Comparison of ENCODE assay signal across 8 cellular contexts in the genomic region with DNA sequence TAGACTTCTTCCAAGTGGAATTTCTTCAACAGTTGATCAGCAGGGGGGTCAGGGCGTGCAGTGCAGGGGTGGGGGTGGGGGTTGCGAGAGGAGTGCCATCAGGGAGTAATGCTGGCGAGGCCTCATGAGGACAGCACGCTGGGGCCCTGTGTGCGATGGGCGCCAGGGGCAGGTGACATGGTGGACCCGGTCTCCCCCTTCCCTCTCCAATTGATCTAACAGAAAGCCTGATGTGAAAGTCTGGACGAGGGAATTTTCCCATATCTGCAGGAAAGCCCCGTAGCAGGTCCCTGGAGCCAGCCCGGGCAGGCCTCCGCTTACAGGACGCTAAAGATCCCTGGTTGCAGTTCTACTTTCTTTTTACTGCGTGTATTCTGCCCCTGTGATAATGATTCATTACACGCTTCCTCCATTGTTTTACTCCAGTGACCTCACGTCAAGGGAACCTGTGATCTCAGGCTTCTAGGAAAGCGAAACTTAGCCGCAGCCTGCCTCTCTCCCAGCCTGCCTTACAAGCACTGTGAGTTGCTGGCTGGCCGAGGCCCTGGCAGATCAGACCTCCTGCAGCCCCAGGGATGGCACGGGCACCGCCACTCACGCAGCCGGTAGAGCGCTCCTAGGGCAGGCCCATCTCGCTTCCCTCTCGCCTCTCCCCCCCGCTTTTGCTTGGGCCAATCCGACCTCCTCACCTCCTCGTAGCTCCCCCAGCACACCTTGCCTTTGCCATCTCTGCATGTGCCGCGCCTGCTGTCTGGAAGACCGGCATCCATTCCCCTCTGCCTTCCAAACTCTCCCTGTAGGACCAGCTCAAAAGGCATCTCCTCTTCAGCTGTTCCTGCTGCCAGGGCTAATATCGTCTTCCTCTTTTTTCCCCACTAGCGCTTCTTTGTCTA. TPM values are rescaled to one million over a fixed set of nuclear protein-coding genes. Genes with fewer than 3 reads are reported as not detected.
A peak's percentile ranks its signal among the peaks of the same experiment; 100 is the strongest.
DNase-seq lines count a peak whose midpoint lies in the region; ATAC-seq and TF ChIP-seq lines count a peak whose summit lies in the region.

No MANE protein-coding gene starts in this region.

- H3K4me1 ChIP-seq in A673 (ENCODE audit: insufficient read depth, low read length, poor library complexity, severe bottlenecking) (peaks cover 12% of the 10 kb centered on the region), OCI-LY7 (ENCODE audit: insufficient read depth, low read length, poor library complexity, severe bottlenecking) (no peaks in the 10 kb centered on the region), foreskin keratinocyte (peaks cover 4% of the 10 kb centered on the region), parathyroid adenoma (no peaks in the 10 kb centered on the region), thyroid gland (peaks cover 0 to 3% of the 10 kb centered on the region in 2 donors)

- peak overlapping the region; percentile 53 for H3K4me2 ChIP-seq in OCI-LY7 (ENCODE audit: low read length)
- peak overlapping the region; percentile 49 for H3K4me2 ChIP-seq in parathyroid adenoma (ENCODE audit: low read length)

- H3K36me3 ChIP-seq in A673 (ENCODE audit: insufficient read depth, low read length, poor library complexity, severe bottlenecking) (no peaks in the 10 kb centered on the region), OCI-LY7 (ENCODE audit: insufficient read depth, low read length) (no peaks in the 10 kb centered on the region), parathyroid adenoma (ENCODE audit: control insufficient read depth, insufficient read depth, low read length) (no peaks in the 10 kb centered on the region), thyroid gland (no peaks in the 10 kb centered on the region)

- CTCF ChIA-PET in A673 (lab: Charles Lee) (no interaction called here), OCI-LY7 (lab: Charles Lee; ENCODE audit: unreplicated experiment) (no interaction called here)

- DNase-seq in A673 (ENCODE audit: low spot score): peak; percentile 23
- DNase-seq in OCI-LY7 (ENCODE audit: low spot score): peak; percentile 5
- DNase-seq in activated T-helper 9 cell treated with anti-CD3 and anti-CD28 coated beads, Interleukin-2, amount 50 U/mL, for 16 hours (ENCODE audit: low read depth): peak; percentile 70
- DNase-seq in foreskin keratinocyte: peak; percentile 93 to 96
- DNase-seq in thyroid gland: peak; percentile 68 to 76

- WGBS in thyroid gland, 2 donors: 26 to 30% methylated on average over 33 of the region's 33 CpGs

- no peaks in the 10 kb centered on the region for H3K9me2 ChIP-seq in OCI-LY7 (ENCODE audit: insufficient read depth, low read length)

- POLR2A ChIA-PET in A673 (lab: Charles Lee; ENCODE audit: low non-redundant PET) (interaction anchor here (0.5 kb wide), 1 partner anchor 53 kb away, joined by 15 read pairs; no protein-coding TSS in a partner anchor), OCI-LY7 (lab: Charles Lee) (no interaction called here)

- H3K79me2 ChIP-seq in OCI-LY7 (ENCODE audit: insufficient read depth, low read depth, low read length) (no peaks in the 10 kb centered on the region), parathyroid adenoma (no peaks in the 10 kb centered on the region)

- H3K9me3 ChIP-seq in A673 (ENCODE audit: low read depth, low read length, poor library complexity, severe bottlenecking) (no peaks in the 10 kb centered on the region), OCI-LY7 (ENCODE audit: low read length) (no peaks in the 10 kb centered on the region; the same call in 1 of the 2 replicates), parathyroid adenoma (ENCODE audit: control insufficient read depth, low read length) (no peaks in the 10 kb centered on the region), thyroid gland (no peaks in the 10 kb centered on the region)

- no TSS peak for BruUV-seq in A673 (replicated peaks; lab: Mats Ljungman, UMichigan)
- no TSS peak for BruUV-seq in OCI-LY7 (replicated peaks; lab: Mats Ljungman, UMichigan)

- TF ChIP-seq POLR2A in thyroid gland (IDR thresholded peaks at IDR 0.05): peak in 1 of 2 donors; percentile 36

- H3K27me3 ChIP-seq in A673 (replicated peaks; ENCODE audit: insufficient read depth, low read depth, low read length, poor library complexity) (no peaks in the 10 kb centered on the region), foreskin keratinocyte (no peaks in the 10 kb centered on the region), parathyroid adenoma (ENCODE audit: control insufficient read depth, insufficient read depth, low read length) (no peaks in the 10 kb centered on the region), thyroid gland (no peaks in the 10 kb centered on the region)

- intact Hi-C loops in A673 (cut with micrococcal nuclease; ENCODE audit: unreplicated experiment): no loop called here
- intact Hi-C loops in OCI-LY7 (cut with micrococcal nuclease; ENCODE audit: unreplicated experiment): no loop called here
- intact Hi-C loops in thyroid gland (cut with DNase I): no loop called here

- H2AFZ ChIP-seq in OCI-LY7 (ENCODE audit: low read length): peak overlapping the region; percentile 35; the same call in 1 of the 2 replicates
- H2AFZ ChIP-seq in parathyroid adenoma: peak overlapping the region; percentile 70

- ATAC-seq in GM18868 (IDR thresholded peaks at IDR 0.05; ENCODE audit: unreplicated experiment) (peak; percentile 87), HG03097 (IDR thresholded peaks at IDR 0.05; ENCODE audit: low FRiP score, unreplicated experiment) (peak; percentile 87), foreskin keratinocyte (peak; percentile 95)

- H3K4me3 ChIP-seq in A673 (ENCODE audit: low read depth, low read length, poor library complexity, severe bottlenecking) (peak overlapping the region; percentile 15), OCI-LY7 (ENCODE audit: low read depth, low read length, poor library complexity, severe bottlenecking) (peak overlapping the region; percentile 21), parathyroid adenoma (ENCODE audit: low read depth, low read length) (peak overlapping the region; percentile 33), thyroid gland (replicated peaks in 1 of 3) (peak overlapping the region in 1 of 3 donors; percentile 32)

- no peaks in the 10 kb centered on the region for H4K20me1 ChIP-seq in OCI-LY7 (ENCODE audit: insufficient read depth, low read length)

- H3K27ac ChIP-seq in A673 (ENCODE audit: low read depth, low read length, poor library complexity, severe bottlenecking) (peak overlapping the region; percentile 12), OCI-LY7 (ENCODE audit: low read depth, low read length, poor library complexity, severe bottlenecking) (no peak overlapping the region), foreskin keratinocyte (peak overlapping the region; percentile 88), parathyroid adenoma (peak overlapping the region; percentile 62), thyroid gland (peak overlapping the region; percentile 19 to 52 (median 51))

- no peak for TF ChIP-seq CTCF in A673 (conservative IDR thresholded peaks at IDR 0.05; ENCODE audit: low read depth, low read length)
- TF ChIP-seq CTCF in OCI-LY7 (conservative IDR thresholded peaks at IDR 0.05; ENCODE audit: low read length): no peak
- no peak for TF ChIP-seq CTCF in foreskin keratinocyte (conservative IDR thresholded peaks at IDR 0.05)
- no peak for TF ChIP-seq CTCF in parathyroid adenoma (IDR thresholded peaks at IDR 0.05)
- TF ChIP-seq CTCF in thyroid gland (IDR thresholded peaks at IDR 0.05): no peak

- no peak overlapping the region for H3K9ac ChIP-seq in parathyroid adenoma

RNA-seq across cellular contexts. Expression of a gene that starts 19.2 kb away (rescaled TPM):
- total RNA-seq in A673 (2021) (not detected in 2 replicates), OCI-LY7 (2022) (not detected in 2 replicates), foreskin keratinocyte (not detected in 2 replicates), thyroid gland (under 1 TPM in 1 of 4 donors, not detected in 3; 0.40 TPM)
- total RNA-seq in OCI-LY7 (2014; rRNA removed; shearing (Covaris generic)): not detected in 2 replicates
- not detected in 2 replicates for polyA plus RNA-seq in foreskin keratinocyte

RNA-seq across cellular contexts. Expression of a gene that starts 50.6 kb away (rescaled TPM):
- total RNA-seq in A673 (2021) (5.7 and 7.3 TPM in 2 replicates), OCI-LY7 (2022) (5.7 and 6.0 TPM in 2 replicates), foreskin keratinocyte (7.3 and 8.5 TPM in 2 replicates), thyroid gland (10 to 100 TPM in 3 of 4 donors, 1 to 10 TPM in 1; 9.2 to 29.3 (median 20.0) TPM)
- total RNA-seq in OCI-LY7 (2014; rRNA removed; shearing (Covaris generic)): 4.4 and 6.0 TPM in 2 replicates
- polyA plus RNA-seq in foreskin keratinocyte: 8.2 and 8.4 TPM in 2 replicates

Comparison
In these comparisons a context has a peak if more than half of its experiments do, and no peak if none do; other contexts are left out.
1. DNase-seq: peak in every context shown above with its lines; median percentile 94 in foreskin keratinocyte; 72 in thyroid gland; 70 in activated T-helper 9 cell treated with anti-CD3 and anti-CD28 coated beads, Interleukin-2, amount 50 U/mL, for 16 hours; 23 in A673; 5 in OCI-LY7.